In the genomic region with DNA sequence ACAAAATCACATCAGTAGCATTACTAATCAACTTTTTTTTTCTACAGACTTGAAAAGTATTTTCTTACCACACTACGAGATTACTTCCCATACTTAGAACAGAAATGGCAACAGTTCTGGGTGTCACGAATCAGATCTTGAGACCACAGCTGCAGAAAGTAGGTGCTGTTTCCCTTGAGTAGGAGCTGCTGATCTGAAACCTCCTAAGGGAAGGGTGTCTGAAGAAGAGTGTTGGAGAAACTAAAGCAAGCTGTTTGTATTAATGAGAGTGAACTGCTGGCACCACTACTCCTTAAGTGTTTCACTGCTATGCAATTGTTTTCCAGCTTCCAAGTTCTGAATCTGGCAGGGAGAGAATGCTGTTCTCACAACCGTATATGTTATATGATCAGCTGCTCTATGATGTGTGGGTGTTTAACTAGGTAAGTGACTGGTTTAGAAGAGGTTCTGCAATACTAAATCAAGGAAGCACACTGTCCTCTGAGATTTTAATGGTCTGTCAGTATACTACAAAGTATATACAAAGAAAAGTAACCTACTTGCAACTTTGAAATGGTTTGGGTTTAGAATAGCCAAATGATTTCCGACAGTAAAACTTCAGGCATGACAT, we compare ENCODE assay signal across 1 cellular context.
A peak's percentile ranks its signal among the peaks of the same experiment; 100 is the strongest.
TF ChIP-seq lines count a peak whose summit lies in the region.

No MANE protein-coding gene starts in this region.

TF ChIP-seq in HepG2, 621 proteins besides CTCF, POLR2A, EP300 and RAD21:
- TF ChIP-seq ZNF350 (CRISPR knock-in tag; IDR thresholded peaks at IDR 0.05; ENCODE audit: borderline replicate concordance, low read depth) = no peak
- TF ChIP-seq, protein P1, sequence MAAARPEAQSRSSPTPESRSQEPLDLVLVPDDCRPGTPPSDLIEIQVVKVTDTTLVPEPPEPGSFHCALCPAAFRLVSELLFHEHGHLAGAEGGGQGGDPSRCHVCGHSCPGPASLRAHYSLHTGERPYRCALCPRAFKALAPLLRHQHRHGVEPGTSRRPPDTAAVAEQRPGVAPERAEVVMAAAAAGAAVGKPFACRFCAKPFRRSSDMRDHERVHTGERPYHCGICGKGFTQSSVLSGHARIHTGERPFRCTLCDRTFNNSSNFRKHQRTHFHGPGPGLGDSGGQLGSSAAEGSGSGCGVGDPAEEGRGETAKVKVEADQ (CRISPR knock-in tag; IDR thresholded peaks at IDR 0.05; ENCODE audit: borderline replicate concordance) = 0 out of 2 replicates have a peak, but pooled peaks have one; percentile 30
- TF ChIP-seq NFYB (CRISPR knock-in tag; IDR thresholded peaks at IDR 0.05) = no peak
